2 cellular contexts compared by ENCODE assay signal in the genomic region with DNA sequence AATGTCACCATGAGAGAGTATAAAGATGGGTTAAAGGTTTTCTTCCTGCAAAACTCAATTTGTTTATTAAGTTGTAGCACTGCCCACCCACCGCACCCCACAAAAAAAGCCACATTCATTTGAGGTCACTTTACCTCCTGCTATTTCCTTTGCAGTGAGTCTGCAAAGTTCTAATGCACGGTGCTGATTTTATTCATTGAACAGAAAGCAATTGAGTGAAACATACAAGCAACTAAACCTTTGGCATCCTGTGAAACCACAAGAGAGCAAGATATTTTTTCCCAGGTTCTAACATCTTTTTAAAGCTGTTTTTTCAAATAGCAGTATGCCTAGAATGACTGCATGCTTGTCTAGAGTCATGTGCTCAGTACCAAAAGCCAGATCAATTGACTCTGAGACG.
TF ChIP-seq lines count a peak whose summit lies in the region.

No MANE protein-coding gene starts in this region.

TF ChIP-seq in IMR-90, 13 proteins besides CTCF, POLR2A, EP300 and RAD21:
- TF ChIP-seq ELK1 (IDR thresholded peaks at IDR 0.05; ENCODE audit: borderline replicate concordance, low read depth, low read length) (no peak), MAZ (IDR thresholded peaks at IDR 0.05; ENCODE audit: borderline replicate concordance, low read depth, low read length) (no peak), BHLHE40 (IDR thresholded peaks at IDR 0.05; ENCODE audit: low read depth, low read length) (no peak), FOS (IDR thresholded peaks at IDR 0.05; ENCODE audit: low read depth, low read length) (no peak), CHD1 (IDR thresholded peaks at IDR 0.05; ENCODE audit: low read depth, low read length) (no peak), RCOR1 (IDR thresholded peaks at IDR 0.05; ENCODE audit: insufficient replicate concordance, low read length) (no peak)

TF ChIP-seq in endothelial cell of umbilical vein, 7 proteins besides CTCF, POLR2A, EP300 and RAD21:
- TF ChIP-seq EZH2 (IDR thresholded peaks at IDR 0.05; ENCODE audit: borderline replicate concordance, low read depth, low read length, severe bottlenecking) (no peak), POLR2AphosphoS5 (IDR thresholded peaks at IDR 0.05; ENCODE audit: insufficient read depth, low read depth, low read length) (no peak), MYC (IDR thresholded peaks at IDR 0.05; ENCODE audit: low read depth, low read length) (no peak), JUN (IDR thresholded peaks at IDR 0.05; ENCODE audit: borderline replicate concordance, insufficient read depth, insufficient read length, low read depth) (no peak), FOS (IDR thresholded peaks at IDR 0.05; ENCODE audit: borderline replicate concordance, insufficient read depth, low read length) (no peak), GATA2 (IDR thresholded peaks at IDR 0.05; ENCODE audit: insufficient read depth, insufficient read length, low read depth, low read length) (no peak), MAX (IDR thresholded peaks at IDR 0.05; ENCODE audit: insufficient read depth, insufficient read length) (no peak)
